ENCODE assay signal across 14 cellular contexts in the genomic region with DNA sequence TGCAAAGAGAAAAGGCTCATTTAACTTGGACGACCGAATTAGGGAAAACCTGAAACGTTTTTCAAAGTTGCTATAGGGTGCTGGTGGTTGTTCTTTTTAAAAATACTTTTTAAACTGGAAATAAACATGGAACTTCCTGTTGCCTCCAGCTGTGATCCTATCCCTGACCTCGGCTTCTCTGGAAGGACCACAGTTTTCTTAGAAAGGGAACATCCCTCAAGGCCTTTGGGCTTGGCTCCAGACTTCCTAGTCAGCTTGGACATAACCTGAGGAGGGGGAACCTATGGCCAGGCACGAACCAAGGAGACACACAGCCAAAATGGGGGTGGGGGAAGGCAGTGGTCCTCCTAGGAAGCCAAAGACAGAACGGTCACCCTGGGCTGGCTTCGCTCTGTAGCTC. TPM values are rescaled to one million over a fixed set of nuclear protein-coding genes. Genes with fewer than 3 reads are reported as not detected.
A peak's percentile ranks its signal among the peaks of the same experiment; 100 is the strongest.
DNase-seq lines count a peak whose midpoint lies in the region; ATAC-seq lines count a peak whose summit lies in the region.
"Had no signal": no experiment of that assay in that cellular context is flagged by ENCODE, and none has a peak within 500 bp of the region (broad histone marks: within the 10 kb centered on the region; RNA-seq: fewer than 3 reads in every experiment).

No MANE protein-coding gene starts in this region.

- peaks cover 0 to 8% (median 0%) of the 10 kb centered on the region in 3 donors for H3K9me3 Mint-ChIP-seq in IgD-negative memory B cell
- H3K9me3 Mint-ChIP-seq: CD4-positive, alpha-beta T cell had no signal

- peaks cover 8% of the 10 kb centered on the region for H3K36me3 Mint-ChIP-seq in IgD-negative memory B cell

- intact Hi-C loops in sciatic nerve (cut with DNase I): no loop called here

- DNase-seq in EH (ENCODE audit: low read depth) (peak; percentile 27), left kidney (ENCODE audit: low read depth, low spot score) (peak; percentile 21), sciatic nerve (ENCODE audit: low spot score) (no peak), NCI-H345 treated with DMSO at 0.1 percent for 48 hours (lab: John Stamatoyannopoulos, UW; ENCODE audit: unreplicated experiment) (no peak)
- DNase-seq in stimulated activated naive CD4-positive, alpha-beta T cell (lab: John Stamatoyannopoulos, UW): no peak
- DNase-seq: C1 segment of cervical spinal cord; Calu3; CD4-positive, alpha-beta T cell; DMS 273 treated with DMSO at 0.1 percent for 48 hours; H7 had no signal

- peak overlapping the region in 2 of 3 donors; percentile 20 to 23 for H3K27ac Mint-ChIP-seq in IgD-negative memory B cell
- H3K27ac Mint-ChIP-seq: B cell; CD4-positive, alpha-beta T cell; GM23338 had no signal

- H3K4me3 Mint-ChIP-seq in IgD-negative memory B cell: peak overlapping the region in 1 of 4 donors; percentile 28
- H3K4me3 Mint-ChIP-seq: B cell; CD4-positive, alpha-beta T cell; GM23338 had no signal

- peaks cover 0 to 3% (median 0%) of the 10 kb centered on the region in 3 donors for H3K4me1 Mint-ChIP-seq in IgD-negative memory B cell
- H3K4me1 Mint-ChIP-seq: B cell, GM23338 had no signal

- ATAC-seq in sciatic nerve (peak; percentile 19), HG03571 (IDR thresholded peaks at IDR 0.05; ENCODE audit: unreplicated experiment) (no peak)
- ATAC-seq: GM23338 had no signal

- H3K27me3 Mint-ChIP-seq in IgD-negative memory B cell: no peaks in the 10 kb centered on the region
- H3K27me3 Mint-ChIP-seq: B cell; CD4-positive, alpha-beta T cell had no signal

RNA-seq across cellular contexts. Expression of gene CENPO, which starts 57.7 kb away (rescaled TPM):
- 2.6 TPM for polyA plus RNA-seq in IgD-negative memory B cell
- total RNA-seq in sciatic nerve: 3.7 TPM

RNA-seq across cellular contexts. Expression of gene PTRHD1, which starts 57.8 kb away (rescaled TPM):
- 69.9 TPM for polyA plus RNA-seq in IgD-negative memory B cell
- 14.7 TPM for total RNA-seq in sciatic nerve

Comparison
In these comparisons a context has a peak if more than half of its experiments do, and no peak if none do; other contexts are left out.
1. DNase-seq: peak in EH (single experiment) and left kidney (single experiment); none in sciatic nerve (single experiment), NCI-H345 treated with DMSO at 0.1 percent for 48 hours (single experiment) and stimulated activated naive CD4-positive, alpha-beta T cell (0 of 6).